In genomic region chr1:30473920-30474817, GRCh38 we compare ENCODE assay signal across 18 cellular contexts.
DNase-seq lines count a peak whose midpoint lies in the region; ATAC-seq, FAIRE-seq and TF ChIP-seq lines count a peak whose summit lies in the region.
"Had no signal": no experiment of that assay in that cellular context is flagged by ENCODE, and none has a peak within 500 bp of the region (broad histone marks: within the 10 kb centered on the region; RNA-seq: fewer than 3 reads in every experiment).

No MANE protein-coding gene starts in this region.

- no peak for TF ChIP-seq POLR2A in K562 (conservative IDR thresholded peaks at IDR 0.05)

- intact Hi-C loops in A673 (cut with micrococcal nuclease; ENCODE audit: unreplicated experiment) = no loop called here
- intact Hi-C loops in K562 (cut with micrococcal nuclease) = no loop called here

- H2BK12ac ChIP-seq in neuronal stem cell (ENCODE audit: low read length) = no peak overlapping the region

- H3K14ac ChIP-seq in neuronal stem cell (ENCODE audit: low read length) = peak overlapping the region; percentile 28

- H3K4me3 ChIP-seq in A673 (ENCODE audit: low read depth, low read length, poor library complexity, severe bottlenecking) (no peak overlapping the region), K562 (no peak overlapping the region), neuronal stem cell (ENCODE audit: low read length in 2 of 2) (no peak overlapping the region), hepatocyte (no peak overlapping the region), small intestine (ENCODE audit: low read depth in 1 of 2, low read length in 2 of 2) (no peak overlapping the region)
- H3K4me3 ChIP-seq: HAP-1 had no signal

- H3K27me3 ChIP-seq in A673 (replicated peaks; ENCODE audit: insufficient read depth, low read depth, low read length, poor library complexity) (no peaks in the 10 kb centered on the region), K562 (ENCODE audit: control insufficient read depth in 2 of 2, insufficient read depth in 2 of 2, low read length in 2 of 2) (peaks cover 7 to 40% of the 10 kb centered on the region in 2 experiments; a peak in 4 of 5 replicates), neuronal stem cell (ENCODE audit: control insufficient read depth in 3 of 3, insufficient read depth in 3 of 3, low read depth in 1 of 3, low read length in 3 of 3) (peaks cover 0 to 6% (median 0%) of the 10 kb centered on the region in 3 experiments), hepatocyte (no peaks in the 10 kb centered on the region), small intestine (ENCODE audit: control insufficient read depth in 2 of 2, insufficient read depth in 2 of 2, low read length in 2 of 2) (no peaks in the 10 kb centered on the region)

- H2BK120ac ChIP-seq in neuronal stem cell (ENCODE audit: low read depth, low read length) = no peak overlapping the region

- 2% methylated on average over 8 of the region's 8 CpGs for WGBS in K562 (ENCODE audit: insufficient coverage, low coverage, missing lambda C conversion rate)
- WGBS in neuronal stem cell (ENCODE audit: extremely low coverage in 2 of 2, insufficient read length in 2 of 2, insufficient replicate concordance in 1 of 2), 2 donors = no CpG with 5 or more reads among the region's 8 CpGs
- 80% methylated on average over 8 of the region's 8 CpGs for WGBS in hepatocyte (ENCODE audit: low lambda C conversion rate, missing lambda C conversion rate)
- 70 to 76% (median 71%) methylated on average over 8 of the region's 8 CpGs for WGBS in small intestine, 3 donors

- H2AFZ ChIP-seq in K562 (ENCODE audit: low read depth, low read length) (no peak overlapping the region), neuronal stem cell (ENCODE audit: low read length) (no peak overlapping the region), hepatocyte (no peak overlapping the region)

- BruUV-seq in A673 (replicated peaks; lab: Mats Ljungman, UMichigan) (no TSS peak), K562 (replicated peaks; lab: Mats Ljungman, UMichigan) (no TSS peak)

- TF ChIP-seq EP300 in K562 (IDR thresholded peaks at IDR 0.05; ENCODE audit: low read length) = no peak

- TF ChIP-seq CTCF in A673 (conservative IDR thresholded peaks at IDR 0.05; ENCODE audit: low read depth, low read length) = no peak
- no peak for TF ChIP-seq CTCF in K562 (IDR thresholded peaks at IDR 0.05 in 2 of 3, conservative IDR thresholded peaks at IDR 0.05 in 1 of 3; ENCODE audit: insufficient read depth in 2 of 3, low read depth in 1 of 3, low read length in 3 of 3)
- TF ChIP-seq CTCF in hepatocyte (IDR thresholded peaks at IDR 0.05; ENCODE audit: poor library complexity) = no peak

- peaks cover 2% of the 10 kb centered on the region for H3K79me1 ChIP-seq in neuronal stem cell (ENCODE audit: low read depth, low read length)

- H4K8ac ChIP-seq in neuronal stem cell (ENCODE audit: low read depth, low read length) = no peak overlapping the region

- H3K79me2 ChIP-seq in K562 (ENCODE audit: control insufficient read depth, insufficient read depth, low read length) = no peaks in the 10 kb centered on the region
- H3K79me2 ChIP-seq in hepatocyte = no peaks in the 10 kb centered on the region

- H2AK5ac ChIP-seq in neuronal stem cell (ENCODE audit: low read depth, low read length) = no peak overlapping the region

- in situ Hi-C loops in K562 (cut with MboI) = no loop called here

- H3K9me2 ChIP-seq in hepatocyte (replicated peaks; ENCODE audit: insufficient read depth) = no peaks in the 10 kb centered on the region

- no peak overlapping the region for H3K4me2 ChIP-seq in K562 (ENCODE audit: insufficient read depth, low read length)
- no peak overlapping the region for H3K4me2 ChIP-seq in neuronal stem cell (ENCODE audit: insufficient read depth, low read length, poor library complexity, severe bottlenecking)
- no peak overlapping the region for H3K4me2 ChIP-seq in hepatocyte

- no peaks in the 10 kb centered on the region for H4K20me1 ChIP-seq in K562 (replicated peaks; ENCODE audit: control insufficient read depth, insufficient read depth, low read length)
- no peaks in the 10 kb centered on the region for H4K20me1 ChIP-seq in hepatocyte (ENCODE audit: insufficient read depth, poor library complexity, severe bottlenecking)

- no peak for TF ChIP-seq RAD21 in K562 (CRISPR knock-in tag; conservative IDR thresholded peaks at IDR 0.05 in 1 of 2, IDR thresholded peaks at IDR 0.05 in 1 of 2)

- DNase-seq in A673 (ENCODE audit: low spot score) (peak; percentile 36), HT1080 (ENCODE audit: low read depth) (peak; percentile 10), K562 (ENCODE audit: extremely low read depth in 1 of 4, low spot score in 3 of 4) (no peak), neuronal stem cell (ENCODE audit: low spot score) (no peak), hepatocyte (ENCODE audit: low spot score) (no peak), small intestine (no peak)
- DNase-seq: ACHN, Caco-2, DMS153, KG1, NCI-H1436, NCI-H2029 treated with DMSO at 0.1 percent for 48 hours, SHP77 treated with DMSO at 0.1 percent for 48 hours had no signal

- ATAC-seq in K562 (no peak), HG03139 (IDR thresholded peaks at IDR 0.05; ENCODE audit: unreplicated experiment) (no peak), HG02588 (IDR thresholded peaks at IDR 0.05; ENCODE audit: unreplicated experiment) (no peak)
- ATAC-seq: Panc1, SK-N-SH treated with all-trans-retinoic acid at 6 μM for 48 hours had no signal

- H3K23ac ChIP-seq in neuronal stem cell (ENCODE audit: low read depth, low read length, poor library complexity) = no peak overlapping the region

- H3K9ac ChIP-seq in K562 (ENCODE audit: insufficient read depth in 1 of 2, low read depth in 2 of 2, low read length in 2 of 2) = no peak overlapping the region
- peak overlapping the region; percentile 67 for H3K9ac ChIP-seq in neuronal stem cell (ENCODE audit: low read depth, low read length, poor library complexity)

- no peak overlapping the region for H2BK15ac ChIP-seq in neuronal stem cell (ENCODE audit: low read length)

- H4K91ac ChIP-seq in neuronal stem cell (ENCODE audit: low read depth, low read length, poor library complexity) = no peak overlapping the region

- H3K27ac ChIP-seq in A673 (ENCODE audit: low read depth, low read length, poor library complexity, severe bottlenecking) (no peak overlapping the region), K562 (ENCODE audit: extremely low read depth, low read depth, low read length) (no peak overlapping the region), neuronal stem cell (replicated peaks; ENCODE audit: low read length) (no peak overlapping the region), hepatocyte (no peak overlapping the region), small intestine (ENCODE audit: low read depth in 1 of 2, low read length in 1 of 2) (no peak overlapping the region)

- H3K9me3 ChIP-seq in A673 (ENCODE audit: low read depth, low read length, poor library complexity, severe bottlenecking) (no peaks in the 10 kb centered on the region), K562 (replicated peaks; ENCODE audit: control insufficient read depth, insufficient read depth, low read depth, low read length) (no peaks in the 10 kb centered on the region), neuronal stem cell (replicated peaks in 1 of 2; ENCODE audit: control insufficient read depth in 2 of 2, insufficient read depth in 1 of 2, low read depth in 1 of 2, low read length in 2 of 2) (no peaks in the 10 kb centered on the region), hepatocyte (ENCODE audit: low read depth) (no peaks in the 10 kb centered on the region), small intestine (ENCODE audit: control insufficient read depth, low read depth) (no peaks in the 10 kb centered on the region)
- H3K9me3 ChIP-seq: Caco-2, HAP-1 had no signal

- CTCF ChIA-PET in A673 (lab: Charles Lee) = no interaction called here
- CTCF ChIA-PET in K562 (lab: Yijun Ruan, JAX; ENCODE audit: low intra/inter-chr PET ratio) = no interaction called here

- POLR2A ChIA-PET in A673 (lab: Charles Lee; ENCODE audit: low non-redundant PET) (no interaction called here), K562 (lab: Yijun Ruan, JAX) (interaction anchor here (0.5 to 0.9 kb wide), 2 partner anchors 17 to 1567 kb away, joined by 4 to 5 read pairs; no protein-coding TSS in a partner anchor)

- FAIRE-seq in K562 (lab: Jason Lieb, UNC) (no peak), small intestine (lab: Jason Lieb, UNC) (no peak)

- H3K36me3 ChIP-seq in A673 (ENCODE audit: insufficient read depth, low read length, poor library complexity, severe bottlenecking) (no peaks in the 10 kb centered on the region), K562 (ENCODE audit: control insufficient read depth, insufficient read depth, low read length) (no peaks in the 10 kb centered on the region), neuronal stem cell (replicated peaks in 1 of 2; ENCODE audit: control insufficient read depth in 2 of 2, insufficient read depth in 2 of 2, low read length in 2 of 2) (no peaks in the 10 kb centered on the region), hepatocyte (replicated peaks; ENCODE audit: insufficient read depth, low read depth) (no peaks in the 10 kb centered on the region), small intestine (ENCODE audit: control insufficient read depth in 2 of 2, insufficient read depth in 2 of 2, low read length in 2 of 2) (no peaks in the 10 kb centered on the region)
- H3K36me3 ChIP-seq: HAP-1 had no signal

- no peak overlapping the region for H3K4ac ChIP-seq in neuronal stem cell (ENCODE audit: low read length)

- H2BK5ac ChIP-seq in neuronal stem cell (ENCODE audit: low read length) = no peak overlapping the region

- no peaks in the 10 kb centered on the region for H3K4me1 ChIP-seq in A673 (ENCODE audit: insufficient read depth, low read length, poor library complexity, severe bottlenecking)
- H3K4me1 ChIP-seq in K562 (replicated peaks in 1 of 2; ENCODE audit: control insufficient read depth in 2 of 2, insufficient read depth in 2 of 2, low read length in 2 of 2) = no peaks in the 10 kb centered on the region
- H3K4me1 ChIP-seq in neuronal stem cell (ENCODE audit: control insufficient read depth in 2 of 2, insufficient read depth in 1 of 2, low read depth in 1 of 2, low read length in 2 of 2) = no peaks in the 10 kb centered on the region
- H3K4me1 ChIP-seq in hepatocyte (ENCODE audit: insufficient read depth) = no peaks in the 10 kb centered on the region
- H3K4me1 ChIP-seq in small intestine (ENCODE audit: control insufficient read depth in 2 of 2, insufficient read depth in 1 of 2, low read depth in 1 of 2, low read length in 1 of 2) = no peaks in the 10 kb centered on the region
- H3K4me1 ChIP-seq: Caco-2, HAP-1 had no signal

- H3K9me1 ChIP-seq in K562 (ENCODE audit: control insufficient read depth, insufficient read depth, low read length) = no peaks in the 10 kb centered on the region

- H3K18ac ChIP-seq in neuronal stem cell (ENCODE audit: low read length) = peak overlapping the region; percentile 24

TF ChIP-seq in K562, 482 proteins besides CTCF, POLR2A, EP300 and RAD21 (continues in another document):
- TF ChIP-seq HDAC1 (IDR thresholded peaks at IDR 0.05) = no peak
- no peak for TF ChIP-seq BDP1 (IDR thresholded peaks at IDR 0.05; ENCODE audit: insufficient read depth, insufficient read length)

Comparison
In these comparisons a context has a peak if more than half of its experiments do, and no peak if none do; other contexts are left out.
1. DNase-seq: peak in A673 (single experiment) and HT1080 (single experiment); none in K562 (0 of 4), neuronal stem cell (single experiment), hepatocyte (single experiment) and small intestine (single experiment).